In the genomic region with DNA sequence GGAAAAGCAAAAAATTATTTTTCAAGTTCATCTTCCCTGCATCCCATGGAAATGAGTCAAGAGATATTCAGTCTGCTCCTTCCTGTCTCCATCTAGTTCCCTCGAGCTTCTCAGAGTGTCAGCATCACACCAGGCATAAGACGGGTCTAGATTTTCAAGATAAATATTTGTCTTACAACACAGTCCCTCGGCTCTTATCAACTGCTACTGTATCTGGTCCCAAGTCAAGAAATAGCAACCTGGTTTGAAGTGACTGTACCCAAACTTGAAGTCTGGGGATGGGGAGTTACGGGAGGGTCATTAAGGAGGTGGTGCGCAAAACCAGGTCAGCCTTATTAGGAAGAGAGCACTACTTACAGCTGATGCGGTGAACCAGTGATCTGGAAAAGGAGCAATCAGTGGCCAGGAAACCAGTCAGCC, we compare ENCODE assay signal across 9 cellular contexts. TPM values are rescaled to one million over a fixed set of nuclear protein-coding genes. Genes with fewer than 3 reads are reported as not detected.
A peak's percentile ranks its signal among the peaks of the same experiment; 100 is the strongest.
DNase-seq lines count a peak whose midpoint lies in the region; ATAC-seq and TF ChIP-seq lines count a peak whose summit lies in the region.
"Had no signal": no experiment of that assay in that cellular context is flagged by ENCODE, and none has a peak within 500 bp of the region (broad histone marks: within the 10 kb centered on the region; RNA-seq: fewer than 3 reads in every experiment).

No MANE protein-coding gene starts in this region.

- no TSS peak for BruUV-seq in Panc1 (replicated peaks; lab: Mats Ljungman, UMichigan)

- no peak for ATAC-seq in Panc1
- ATAC-seq in naive thymus-derived CD8-positive, alpha-beta T cell = no peak

- WGBS in endodermal cell (ENCODE audit: insufficient coverage in 1 of 2, insufficient read length in 1 of 2), 2 experiments = 93 to 95% methylated on average over 5 to 6 of the region's 6 CpGs

- no peak overlapping the region for H3K27ac ChIP-seq in CD4-positive, alpha-beta memory T cell (ENCODE audit: low read depth, low read length)
- H3K27ac ChIP-seq in Panc1 (ENCODE audit: low read length) (peak overlapping the region; percentile 99), endodermal cell (ENCODE audit: low read depth, low read length) (no peak overlapping the region)

- DNase-seq in CD4-positive, alpha-beta memory T cell = no peak
- DNase-seq in Panc1 (ENCODE audit: low read depth, low spot score) = no peak
- DNase-seq in endodermal cell = no peak
- no peak for DNase-seq in naive thymus-derived CD8-positive, alpha-beta T cell
- DNase-seq in T-helper 9 cell = no peak
- no peak for DNase-seq in NCI-H510A treated with DMSO at 0.1 percent for 48 hours (lab: John Stamatoyannopoulos, UW)
- no peak for DNase-seq in occipital lobe (lab: John Stamatoyannopoulos, UW)
- no peak for DNase-seq in amygdala (lab: John Stamatoyannopoulos, UW)
- DNase-seq: activated CD4-positive, CD25-positive, alpha-beta regulatory T cell treated with anti-CD3 and anti-CD28 coated beads, Interleukin-2, amount 50 U/mL, for 72 hours had no signal

- CTCF ChIA-PET in CD4-positive, alpha-beta memory T cell (lab: Charles Lee; ENCODE audit: partially characterized antibody) = interaction anchor here (0.9 to 1.1 kb wide), 3 partner anchors 52 to 57 kb away, joined by 3 to 4 read pairs (median 3); no protein-coding TSS in a partner anchor
- CTCF ChIA-PET in Panc1 (lab: Charles Lee) = no interaction called here

- in situ Hi-C loops in Panc1 (cut with HindIII; ENCODE audit: low pct_unique_long_range_greater_than_20kb, low sequenced_read_pairs) = no loop called here

- peaks cover 0 to 2% (median 0%) of the 10 kb centered on the region in 8 donors for H3K9me3 Mint-ChIP-seq in CD4-positive, alpha-beta memory T cell
- H3K9me3 Mint-ChIP-seq in endodermal cell = no peaks in the 10 kb centered on the region
- H3K9me3 Mint-ChIP-seq in naive thymus-derived CD8-positive, alpha-beta T cell = no peaks in the 10 kb centered on the region

- H3K4me3 Mint-ChIP-seq in CD4-positive, alpha-beta memory T cell = no peak overlapping the region
- H3K4me3 Mint-ChIP-seq in endodermal cell = no peak overlapping the region
- peak overlapping the region in 1 of 10 donors; percentile 4 for H3K4me3 Mint-ChIP-seq in naive thymus-derived CD8-positive, alpha-beta T cell

- intact Hi-C loops in CD4-positive, alpha-beta memory T cell (cut with micrococcal nuclease) = no loop called here
- intact Hi-C loops in Panc1 (cut with micrococcal nuclease; ENCODE audit: unreplicated experiment) = loop anchor here (5.0 kb wide), 1 partner anchor 56 kb away; no protein-coding TSS in a partner anchor

- H3K27ac Mint-ChIP-seq in CD4-positive, alpha-beta memory T cell = peak overlapping the region in 4 of 7 donors; percentile 22 to 77 (median 66)
- peak overlapping the region; percentile 57 for H3K27ac Mint-ChIP-seq in endodermal cell
- peak overlapping the region in 7 of 10 donors; percentile 8 to 75 (median 53) for H3K27ac Mint-ChIP-seq in naive thymus-derived CD8-positive, alpha-beta T cell

- H3K36me3 Mint-ChIP-seq in CD4-positive, alpha-beta memory T cell = peaks cover 21 to 25% of the 10 kb centered on the region in 2 donors
- H3K36me3 Mint-ChIP-seq in endodermal cell (ENCODE audit: low read depth) = peaks cover 56% of the 10 kb centered on the region
- peaks cover 4 to 65% (median 9%) of the 10 kb centered on the region in 3 donors for H3K36me3 Mint-ChIP-seq in naive thymus-derived CD8-positive, alpha-beta T cell

- peaks cover 37% of the 10 kb centered on the region for H3K4me1 ChIP-seq in CD4-positive, alpha-beta memory T cell (ENCODE audit: insufficient read depth, low read length)
- H3K4me1 ChIP-seq in Panc1 (ENCODE audit: control insufficient read depth, insufficient read depth, low read length) (peaks cover 67% of the 10 kb centered on the region), endodermal cell (ENCODE audit: control insufficient read depth, insufficient read depth, low read length) (peaks cover 4% of the 10 kb centered on the region)

- POLR2A ChIA-PET in CD4-positive, alpha-beta memory T cell (lab: Charles Lee; ENCODE audit: partially characterized antibody) = interaction anchor here (0.6 kb wide), 1 partner anchor 57 kb away, joined by 3 read pairs; no protein-coding TSS in a partner anchor
- POLR2A ChIA-PET in Panc1 (lab: Charles Lee) = no interaction called here
- POLR2A ChIA-PET in naive thymus-derived CD8-positive, alpha-beta T cell (lab: Charles Lee) = interaction anchor here (2.1 kb wide), 1 partner anchor 10 kb away, joined by 5 read pairs; no protein-coding TSS in a partner anchor

- H3K36me3 ChIP-seq in CD4-positive, alpha-beta memory T cell (ENCODE audit: insufficient read depth, low read length) = peaks cover 10% of the 10 kb centered on the region
- H3K36me3 ChIP-seq in Panc1 (ENCODE audit: control insufficient read depth, insufficient read depth, low read length) = no peaks in the 10 kb centered on the region
- H3K36me3 ChIP-seq in endodermal cell (ENCODE audit: control insufficient read depth, insufficient read depth, low read length) = peaks cover 35% of the 10 kb centered on the region

- no peak overlapping the region for H3K4me3 ChIP-seq in CD4-positive, alpha-beta memory T cell (ENCODE audit: low read length in 2 of 2)
- H3K4me3 ChIP-seq in Panc1 (ENCODE audit: low read depth in 2 of 2, low read length in 2 of 2) = no peak overlapping the region
- H3K4me3 ChIP-seq in endodermal cell (ENCODE audit: low read length) = no peak overlapping the region

- TF ChIP-seq CTCF in Panc1 (IDR thresholded peaks at IDR 0.05) (no peak), endodermal cell (conservative IDR thresholded peaks at IDR 0.05) (no peak)

- no peak overlapping the region for H3K9ac ChIP-seq in endodermal cell (ENCODE audit: extremely low read depth, low read length, poor library complexity, severe bottlenecking)

- H3K27me3 ChIP-seq in CD4-positive, alpha-beta memory T cell (ENCODE audit: insufficient read depth, low read length) = no peaks in the 10 kb centered on the region
- H3K27me3 ChIP-seq in Panc1 (ENCODE audit: control insufficient read depth, insufficient read depth, low read length) (no peaks in the 10 kb centered on the region), endodermal cell (ENCODE audit: control insufficient read depth, insufficient read depth, low read length, poor library complexity, severe bottlenecking) (no peaks in the 10 kb centered on the region)

- H3K27me3 Mint-ChIP-seq in CD4-positive, alpha-beta memory T cell = no peaks in the 10 kb centered on the region
- no peaks in the 10 kb centered on the region for H3K27me3 Mint-ChIP-seq in endodermal cell (ENCODE audit: insufficient read depth)
- H3K27me3 Mint-ChIP-seq in naive thymus-derived CD8-positive, alpha-beta T cell = no peaks in the 10 kb centered on the region

- H3K4me1 Mint-ChIP-seq in CD4-positive, alpha-beta memory T cell = peaks cover 36 to 75% (median 50%) of the 10 kb centered on the region in 4 donors
- peaks cover 38% of the 10 kb centered on the region for H3K4me1 Mint-ChIP-seq in endodermal cell
- peaks cover 36 to 84% (median 64%) of the 10 kb centered on the region in 4 donors for H3K4me1 Mint-ChIP-seq in naive thymus-derived CD8-positive, alpha-beta T cell

- H3K9me3 ChIP-seq in CD4-positive, alpha-beta memory T cell (ENCODE audit: control insufficient read depth in 1 of 2, low read length in 2 of 2) = no peaks in the 10 kb centered on the region
- H3K9me3 ChIP-seq in Panc1 (ENCODE audit: control insufficient read depth, insufficient read depth, low read depth, low read length) (no peaks in the 10 kb centered on the region), endodermal cell (ENCODE audit: control insufficient read depth, low read length) (no peaks in the 10 kb centered on the region)

RNA-seq across cellular contexts. Expression of a gene that starts 29.8 kb away (rescaled TPM):
- 10 to 100 TPM; 47.7 to 48.5 TPM for total RNA-seq in CD4-positive, alpha-beta memory T cell
- polyA plus RNA-seq in CD4-positive, alpha-beta memory T cell = 10 to 100 TPM in 1 of 2 donors, 1 to 10 TPM in 1; 3.5 to 20.1 TPM
- total RNA-seq in Panc1 (2021; ENCODE audit: unreplicated experiment) = 50.7 TPM
- polyA plus RNA-seq in Panc1 (2012; ENCODE audit: insufficient read length) = 26.6 TPM
- 10 to 100 TPM; 85.0 to 99.9 TPM for total RNA-seq in endodermal cell
- 47.1 TPM for polyA plus RNA-seq in endodermal cell (2013, experiment 1 of 2)
- 46.3 TPM for polyA plus RNA-seq in endodermal cell (2013, experiment 2 of 2)
- 10 to 100 TPM; 61.8 to 67.8 TPM for total RNA-seq in naive thymus-derived CD8-positive, alpha-beta T cell
- polyA plus RNA-seq in naive thymus-derived CD8-positive, alpha-beta T cell = 10 to 100 TPM in 2 of 3 donors, 1 to 10 TPM in 1; 8.9 to 20.4 (median 13.5) TPM
- 58.6 TPM for total RNA-seq in occipital lobe
